15 cellular contexts compared by ENCODE assay signal in genomic region chr14:23548351-23549318, GRCh38. TPM values are rescaled to one million over a fixed set of nuclear protein-coding genes. Genes with fewer than 3 reads are reported as not detected.
DNase-seq lines count a peak whose midpoint lies in the region; ATAC-seq and TF ChIP-seq lines count a peak whose summit lies in the region.
"Had no signal": no experiment of that assay in that cellular context is flagged by ENCODE, and none has a peak within 500 bp of the region (broad histone marks: within the 10 kb centered on the region; RNA-seq: fewer than 3 reads in every experiment).

No MANE protein-coding gene starts in this region.

- H3K9me3 ChIP-seq in mesenchymal stem cell (ENCODE audit: control insufficient read depth, low read length) (no peaks in the 10 kb centered on the region), body of pancreas (no peaks in the 10 kb centered on the region)
- H3K9me3 ChIP-seq: esophagus squamous epithelium had no signal

- intact Hi-C loops in body of pancreas (cut with DNase I), result no loop called here

- H3K27ac ChIP-seq in mesenchymal stem cell (ENCODE audit: low read length, poor library complexity, severe bottlenecking) (peak overlapping the region; percentile 17), body of pancreas (no peak overlapping the region)
- H3K27ac ChIP-seq: cardiac muscle cell, esophagus squamous epithelium, skin epidermis had no signal

- H3K4me1 ChIP-seq in mesenchymal stem cell (ENCODE audit: control insufficient read depth, insufficient read depth, low read depth, low read length) (peaks cover 15% of the 10 kb centered on the region), body of pancreas (peaks cover 16% of the 10 kb centered on the region)

- H3K18ac ChIP-seq in mesenchymal stem cell (ENCODE audit: low read depth in 1 of 2, low read length in 2 of 2), result no peak overlapping the region

- H2BK5ac ChIP-seq in mesenchymal stem cell (ENCODE audit: low read depth, low read length, poor library complexity, severe bottlenecking), result no peak overlapping the region

- no peak overlapping the region for H4K91ac ChIP-seq in mesenchymal stem cell (ENCODE audit: low read length)

- H3K4me2 ChIP-seq in mesenchymal stem cell (ENCODE audit: low read length, poor library complexity, severe bottlenecking), result no peak overlapping the region

- H3K4me3 ChIP-seq in cardiac fibroblast (replicated peaks in 1 of 2; ENCODE audit: low read depth in 2 of 2, low read length in 2 of 2) (no peak overlapping the region), mesenchymal stem cell (ENCODE audit: insufficient read depth in 1 of 2, low read depth in 1 of 2, low read length in 2 of 2) (no peak overlapping the region), body of pancreas (no peak overlapping the region)
- H3K4me3 ChIP-seq: cardiac muscle cell, esophagus squamous epithelium, skin epidermis had no signal

- no peak for TF ChIP-seq POLR2A in body of pancreas (IDR thresholded peaks at IDR 0.05)

- H3K36me3 ChIP-seq in mesenchymal stem cell (ENCODE audit: control insufficient read depth in 1 of 2, insufficient read depth in 2 of 2, low read depth in 1 of 2, low read length in 2 of 2) (no peaks in the 10 kb centered on the region), body of pancreas (replicated peaks in 1 of 2; ENCODE audit: insufficient read depth in 1 of 2, low read depth in 2 of 2) (no peaks in the 10 kb centered on the region)
- H3K36me3 ChIP-seq: cardiac muscle cell, esophagus squamous epithelium had no signal

- no peak for ATAC-seq in HG03521 (IDR thresholded peaks at IDR 0.05; ENCODE audit: unreplicated experiment)
- no peak for ATAC-seq in HG03135 (IDR thresholded peaks at IDR 0.05; ENCODE audit: unreplicated experiment)
- no peak for ATAC-seq in body of pancreas
- ATAC-seq: activated CD4-positive, alpha-beta T cell treated with anti-CD3 and anti-CD28 coated beads for 36 hours; activated T-helper 17 cell treated with anti-CD3 and anti-CD28 coated beads, Interleukin-2, amount 50 U/mL, for 72 hours; CD8-positive, alpha-beta T cell; natural killer cell treated with Interleukin-12 subunit alpha and Interleukin-12 subunit beta and Interleukin-15 and Interleukin-18, amount 100 ng/mL, for 72 hours had no signal

- no peak overlapping the region for H2BK15ac ChIP-seq in mesenchymal stem cell (ENCODE audit: low read depth, poor library complexity, severe bottlenecking)

- WGBS in mesenchymal stem cell, result 58% methylated on average over 18 of the region's 18 CpGs
- WGBS in body of pancreas, 2 donors, result 64 to 65% methylated on average over 18 of the region's 18 CpGs

- no peak overlapping the region for H4K8ac ChIP-seq in mesenchymal stem cell (ENCODE audit: low read length)

- no peak overlapping the region for H2BK120ac ChIP-seq in mesenchymal stem cell (ENCODE audit: low read depth, low read length)

- no peak overlapping the region for H2AK5ac ChIP-seq in mesenchymal stem cell (ENCODE audit: low read length, severe bottlenecking)

- H2AFZ ChIP-seq in mesenchymal stem cell (ENCODE audit: low read depth, low read length), result no peak overlapping the region

- no peak overlapping the region for H2BK12ac ChIP-seq in mesenchymal stem cell (ENCODE audit: low read length in 2 of 2)

- DNase-seq in EH (ENCODE audit: low read depth) (peak; percentile 87), M059J (ENCODE audit: low read depth) (peak; percentile 25), cardiac fibroblast (ENCODE audit: low read depth in 2 of 2) (peak; percentile 27 to 38), mesenchymal stem cell (no peak), NCI-H1092 treated with DMSO at 0.1 percent for 48 hours (lab: John Stamatoyannopoulos, UW) (no peak), body of pancreas (no peak)
- DNase-seq: activated CD4-positive, alpha-beta T cell treated with anti-CD3 and anti-CD28 coated beads for 36 hours; esophagus squamous epithelium had no signal

- H3K9ac ChIP-seq in mesenchymal stem cell (ENCODE audit: low read length), result no peak overlapping the region

- H3K79me1 ChIP-seq in mesenchymal stem cell (replicated peaks; ENCODE audit: low read length, poor library complexity, severe bottlenecking), result peaks cover 7% of the 10 kb centered on the region

- no peak overlapping the region for H3K14ac ChIP-seq in mesenchymal stem cell (ENCODE audit: low read length in 2 of 2)

- H3K23ac ChIP-seq in mesenchymal stem cell (ENCODE audit: low read length in 2 of 2), result no peak overlapping the region

- H3K4ac ChIP-seq in mesenchymal stem cell (ENCODE audit: low read depth in 1 of 2, low read length in 2 of 2), result no peak overlapping the region

- peaks cover 4 to 6% of the 10 kb centered on the region in 2 experiments for H3K27me3 ChIP-seq in mesenchymal stem cell (ENCODE audit: control insufficient read depth in 1 of 2, insufficient read depth in 1 of 2, low read length in 2 of 2)
- no peaks in the 10 kb centered on the region for H3K27me3 ChIP-seq in body of pancreas
- H3K27me3 ChIP-seq: cardiac muscle cell had no signal

- TF ChIP-seq CTCF in cardiac fibroblast (IDR thresholded peaks at IDR 0.05; ENCODE audit: low read depth, low read length) (no peak), body of pancreas (IDR thresholded peaks at IDR 0.05) (no peak)

RNA-seq across cellular contexts. Expression of gene ZFHX2, which starts 2.9 kb away (rescaled TPM):
- total RNA-seq in M059J (2014; rRNA removed; shearing (Covaris generic)), result 0.05 TPM in 1 of 2 replicates, not detected in the other
- 0.19 TPM for polyA plus RNA-seq in mesenchymal stem cell (2013, experiment 1 of 2)
- 0.23 TPM for polyA plus RNA-seq in mesenchymal stem cell (2013, experiment 2 of 2)
- 1 to 10 TPM in 1 of 2 donors, under 1 TPM in 1; 0.33 to 1.6 TPM for total RNA-seq in body of pancreas

RNA-seq across cellular contexts. Expression of gene THTPA, which starts 7.4 kb away (rescaled TPM):
- total RNA-seq in M059J (2014; rRNA removed; shearing (Covaris generic)), result 7.1 and 18.1 TPM in 2 replicates
- polyA plus RNA-seq in mesenchymal stem cell (2013, experiment 1 of 2), result 7.2 TPM
- polyA plus RNA-seq in mesenchymal stem cell (2013, experiment 2 of 2), result 7.1 TPM
- 10 to 100 TPM; 11.7 to 43.2 TPM for total RNA-seq in body of pancreas

RNA-seq across cellular contexts. Expression of gene AP1G2, which starts 19.0 kb away (rescaled TPM):
- total RNA-seq in M059J (2014; rRNA removed; shearing (Covaris generic)), result 14.7 and 21.3 TPM in 2 replicates
- 33.4 TPM for polyA plus RNA-seq in mesenchymal stem cell (2013, experiment 1 of 2)
- 33.4 TPM for polyA plus RNA-seq in mesenchymal stem cell (2013, experiment 2 of 2)
- 100 to 1,000 TPM; 150 to 237 TPM for total RNA-seq in body of pancreas

RNA-seq across cellular contexts. Expression of gene JPH4, which starts 30.0 kb away (rescaled TPM):
- 0.10 TPM in 1 of 2 replicates, not detected in the other for total RNA-seq in M059J (2014; rRNA removed; shearing (Covaris generic))
- 0.04 TPM for polyA plus RNA-seq in mesenchymal stem cell (2013, experiment 1 of 2)
- 0.03 TPM for polyA plus RNA-seq in mesenchymal stem cell (2013, experiment 2 of 2)
- total RNA-seq in body of pancreas, result under 1 TPM; 0.52 to 0.99 TPM
- total RNA-seq: activated CD4-positive, alpha-beta T cell treated with anti-CD3 and anti-CD28 coated beads for 36 hours; activated T-helper 17 cell treated with anti-CD3 and anti-CD28 coated beads, Interleukin-2, amount 50 U/mL, for 72 hours; CD8-positive, alpha-beta T cell had no signal

Comparison
In these comparisons a context has a peak if more than half of its experiments do, and no peak if none do; other contexts are left out.
1. DNase-seq: peak in EH (single experiment), M059J (single experiment) and cardiac fibroblast (2 of 2); none in mesenchymal stem cell (single experiment), NCI-H1092 treated with DMSO at 0.1 percent for 48 hours (single experiment) and body of pancreas (0 of 4).